8 cellular contexts compared by ENCODE assay signal in genomic region chr1:65148178-65148547, GRCh38. TPM values are rescaled to one million over a fixed set of nuclear protein-coding genes. Genes with fewer than 3 reads are reported as not detected.
DNase-seq lines count a peak whose midpoint lies in the region; ATAC-seq and TF ChIP-seq lines count a peak whose summit lies in the region.
"Not testable (repeated sequence)": the region's sequence is repeated elsewhere in the genome, so short reads cannot be mapped to it uniquely, and the experiment has no call there.

Gene AK4, plus strand, starts transcription at chr1:65148203. Its CDS starts 205 bp downstream, at chr1:65148408.

- 2% methylated on average over 17 of the region's 33 CpGs for WGBS in smooth muscle cell (ENCODE audit: low lambda C conversion rate)

- CTCF ChIA-PET in CD4-positive, alpha-beta T cell (lab: Charles Lee), result not testable (repeated sequence)

- intact Hi-C loops in CD4-positive, alpha-beta T cell (cut with DNase I, micrococcal nuclease), result not testable (repeated sequence)

- peak within 1 kb of the TSS; percentile 70 for H3K9ac ChIP-seq in smooth muscle cell (ENCODE audit: low read depth)

- H3K4me3 Mint-ChIP-seq in CD4-positive, alpha-beta T cell, result peak within 1 kb of the TSS; percentile 89
- H3K4me3 Mint-ChIP-seq in mesothelial cell of epicardium, result peak within 1 kb of the TSS; percentile 75

- ATAC-seq in CD4-positive, alpha-beta T cell (ENCODE audit: poor library complexity), result peak; percentile 46
- peak; percentile 15 for ATAC-seq in GM21390 (IDR thresholded peaks at IDR 0.05; ENCODE audit: unreplicated experiment)
- peak; percentile 7 for ATAC-seq in HG03095 (IDR thresholded peaks at IDR 0.05; ENCODE audit: unreplicated experiment)

- not testable (repeated sequence) for H3K36me3 Mint-ChIP-seq in CD4-positive, alpha-beta T cell (ENCODE audit: low read depth); mesothelial cell of epicardium

- H3K27me3 ChIP-seq in CD4-positive, alpha-beta T cell (ENCODE audit: control insufficient read depth, insufficient read depth, low read length), result peaks cover 40% of the 10 kb centered on the region
- not testable (repeated sequence) for H3K27me3 ChIP-seq in Peyer's patch
- peaks cover 28% of the 10 kb centered on the region for H3K27me3 ChIP-seq in smooth muscle cell (ENCODE audit: low read depth)

- peaks cover 15% of the 10 kb centered on the region for H3K4me1 Mint-ChIP-seq in CD4-positive, alpha-beta T cell (ENCODE audit: low read depth)
- H3K4me1 Mint-ChIP-seq in mesothelial cell of epicardium, result peaks cover 14% of the 10 kb centered on the region

- not testable (repeated sequence) for H3K27ac ChIP-seq in CD4-positive, alpha-beta T cell (ENCODE audit: low read depth, low read length)
- H3K27ac ChIP-seq in Peyer's patch (peak within 1 kb of the TSS; percentile 12 to 82 (median 44)), angular gyrus (ENCODE audit: low read depth, low read length) (peak within 1 kb of the TSS; percentile 40), smooth muscle cell (ENCODE audit: low read depth) (peak within 1 kb of the TSS; percentile 10)

- H3K9me3 ChIP-seq in CD4-positive, alpha-beta T cell (ENCODE audit: control insufficient read depth, low read length); Peyer's patch; smooth muscle cell (replicated peaks; ENCODE audit: low read depth): not testable (repeated sequence)

- not testable (repeated sequence) for TF ChIP-seq POLR2A in Peyer's patch (IDR thresholded peaks at IDR 0.05)

- H3K4me1 ChIP-seq in Peyer's patch, result not testable (repeated sequence)
- H3K4me1 ChIP-seq in smooth muscle cell (ENCODE audit: low read depth), result peaks cover 25% of the 10 kb centered on the region

- DNase-seq in CD4-positive, alpha-beta T cell; Peyer's patch; fibroblast of the aortic adventitia (ENCODE audit: low read depth); mesothelial cell of epicardium (ENCODE audit: low spot score in 2 of 2, unreplicated experiment in 2 of 2); smooth muscle cell (lab: John Stamatoyannopoulos, UW; ENCODE audit: unreplicated experiment): not testable (repeated sequence)

- H3K36me3 ChIP-seq in Peyer's patch; smooth muscle cell (ENCODE audit: low read depth): not testable (repeated sequence)

- H3K27me3 Mint-ChIP-seq in CD4-positive, alpha-beta T cell, result peaks cover 68% of the 10 kb centered on the region
- peaks cover 64% of the 10 kb centered on the region for H3K27me3 Mint-ChIP-seq in mesothelial cell of epicardium (ENCODE audit: low read depth)

- POLR2A ChIA-PET in CD4-positive, alpha-beta T cell (lab: Charles Lee), result not testable (repeated sequence)

- H3K4me2 ChIP-seq in smooth muscle cell, result peak within 1 kb of the TSS; percentile 97

- H3F3A ChIP-seq in smooth muscle cell (ENCODE audit: low read depth), result peaks cover 10% of the 10 kb centered on the region

- H3K79me2 ChIP-seq in smooth muscle cell (ENCODE audit: low read depth), result peaks cover 22% of the 10 kb centered on the region

- H3K4me3 ChIP-seq in Peyer's patch (peak within 1 kb of the TSS; percentile 29 to 64 (median 59)), fibroblast of the aortic adventitia (ENCODE audit: low read depth, low read length) (peak within 1 kb of the TSS; percentile 68), smooth muscle cell (peak within 1 kb of the TSS; percentile 81)

- H3K9me3 Mint-ChIP-seq in CD4-positive, alpha-beta T cell; mesothelial cell of epicardium: not testable (repeated sequence)

- TF ChIP-seq CTCF in CD4-positive, alpha-beta T cell (IDR thresholded peaks at IDR 0.05); Peyer's patch (IDR thresholded peaks at IDR 0.05); fibroblast of the aortic adventitia (IDR thresholded peaks at IDR 0.05; ENCODE audit: insufficient read depth, low read length); mesothelial cell of epicardium (IDR thresholded peaks at IDR 0.05; ENCODE audit: unreplicated experiment); smooth muscle cell (IDR thresholded peaks at IDR 0.05; ENCODE audit: borderline replicate concordance, insufficient read depth, poor library complexity, severe bottlenecking): not testable (repeated sequence)

- not testable (repeated sequence) for H3K27ac Mint-ChIP-seq in CD4-positive, alpha-beta T cell; mesothelial cell of epicardium

- peaks cover 35% of the 10 kb centered on the region for H4K20me1 ChIP-seq in smooth muscle cell (ENCODE audit: low read depth)

- peak within 1 kb of the TSS; percentile 94 for H2AFZ ChIP-seq in smooth muscle cell (ENCODE audit: low read depth)

RNA-seq across cellular contexts. Expression of gene AK4, which starts in this region (rescaled TPM):
- total RNA-seq in CD4-positive, alpha-beta T cell, result under 1 TPM; 0.08 to 0.14 TPM
- total RNA-seq in Peyer's patch (10 to 100 TPM in 1 of 4 donors, 1 to 10 TPM in 3; 4.8 to 12.2 (median 6.8) TPM), fibroblast of the aortic adventitia (ENCODE audit: low replicate concordance) (10.6 and 20.0 TPM in 2 replicates), mesothelial cell of epicardium (18.7 to 20.7 TPM (median 19.2 TPM) in 3 replicates), smooth muscle cell (61.4 and 72.4 TPM in 2 replicates)
- 52.9 and 68.0 TPM in 2 replicates for polyA plus RNA-seq in smooth muscle cell

Comparison
In these comparisons a context has a peak if more than half of its experiments do, and no peak if none do; other contexts are left out.
1. RNA of gene AK4 (total RNA-seq): 61.4 to 72.4 TPM in smooth muscle cell, 18.7 to 20.7 TPM in mesothelial cell of epicardium, 10.6 to 20.0 TPM in fibroblast of the aortic adventitia and 4.8 to 12.2 TPM in Peyer's patch; 0.08 to 0.14 TPM in CD4-positive, alpha-beta T cell; every median in the first group is over 4 times any median in the second.
2. Peak in ATAC-seq in CD4-positive, alpha-beta T cell; RNA of the gene not detected or under 1 TPM.
3. Peak in every context shown above with its lines, with median percentiles within 50 percentile points of each other: ATAC-seq and H3K4me3 ChIP-seq.